Comparison of ENCODE assay signal across 10 cellular contexts in genomic region chr6:52149076-52149475, GRCh38. TPM values are rescaled to one million over a fixed set of nuclear protein-coding genes. Genes with fewer than 3 reads are reported as not detected.
"Had no signal": no experiment of that assay in that cellular context is flagged by ENCODE, and none has a peak within 500 bp of the region (broad histone marks: within the 10 kb centered on the region; RNA-seq: fewer than 3 reads in every experiment).

No MANE protein-coding gene starts in this region.

- H3K27ac ChIP-seq: HL-60 had no signal

- H3K4me1 ChIP-seq: HAP-1 had no signal

- H3K4me1 Mint-ChIP-seq: IgD-negative memory B cell had no signal

- H3K9me3 Mint-ChIP-seq: GM23338, HFFc6, IgD-negative memory B cell had no signal

- H3K9me3 ChIP-seq: HAP-1 had no signal

- FAIRE-seq: HepG2 had no signal

- ATAC-seq: GM23338, HCT116, HepG2 had no signal

- H3K4me2 ChIP-seq: GM23338 had no signal

- DNase-seq: H7, HFFc6 had no signal

- H3K4me3 ChIP-seq: GM23338, HAP-1 had no signal

- H3K27ac Mint-ChIP-seq: GM23338, HFFc6, IgD-negative memory B cell had no signal

- H3K4me3 Mint-ChIP-seq: GM23338, HFFc6, IgD-negative memory B cell had no signal

- H3K36me3 ChIP-seq: HAP-1 had no signal

- H3K36me3 Mint-ChIP-seq: IgD-negative memory B cell had no signal

- H2AFZ ChIP-seq: GM23338 had no signal

RNA-seq across cellular contexts. Expression of gene IL17A, which starts 37.1 kb away (rescaled TPM):
- total RNA-seq: GM23338, H4, HepG2, HFFc6, HT1080 had no signal
- polyA plus RNA-seq: GM23338, HepG2, IgD-negative memory B cell had no signal
